1 cellular context compared by ENCODE assay signal in the genomic region with DNA sequence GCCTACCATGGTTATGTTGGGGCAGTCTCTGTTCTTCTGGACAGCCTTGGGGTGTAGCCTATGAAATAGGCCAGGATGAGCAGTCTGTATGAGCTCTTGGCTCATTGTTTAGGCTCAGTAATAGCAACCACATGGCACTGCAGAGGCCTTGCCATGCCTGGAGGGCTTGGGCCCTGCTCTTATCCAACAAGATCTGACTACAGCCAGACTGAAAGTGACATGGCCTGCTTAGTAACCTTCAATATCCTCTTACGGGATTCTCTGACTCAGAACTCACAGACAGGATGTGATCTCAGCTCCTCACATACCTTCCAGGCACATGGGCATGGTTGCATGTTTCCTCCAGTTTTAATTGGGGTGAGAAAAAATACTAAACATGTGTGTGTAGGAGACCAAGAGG.
TF ChIP-seq lines count a peak whose summit lies in the region.

No MANE protein-coding gene starts in this region.

TF ChIP-seq in SK-N-SH, 30 proteins besides CTCF, POLR2A, EP300 and RAD21 (continued from another document):
- TF ChIP-seq, protein P1, sequence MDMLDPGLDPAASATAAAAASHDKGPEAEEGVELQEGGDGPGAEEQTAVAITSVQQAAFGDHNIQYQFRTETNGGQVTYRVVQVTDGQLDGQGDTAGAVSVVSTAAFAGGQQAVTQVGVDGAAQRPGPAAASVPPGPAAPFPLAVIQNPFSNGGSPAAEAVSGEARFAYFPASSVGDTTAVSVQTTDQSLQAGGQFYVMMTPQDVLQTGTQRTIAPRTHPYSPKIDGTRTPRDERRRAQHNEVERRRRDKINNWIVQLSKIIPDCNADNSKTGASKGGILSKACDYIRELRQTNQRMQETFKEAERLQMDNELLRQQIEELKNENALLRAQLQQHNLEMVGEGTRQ (IDR thresholded peaks at IDR 0.05; ENCODE audit: borderline replicate concordance, low read depth, low read length) = no peak
- peak; percentile 64; the same call in 1 of the 2 replicates for TF ChIP-seq MEF2A (IDR thresholded peaks at IDR 0.05; ENCODE audit: borderline replicate concordance, low read depth)
- TF ChIP-seq FOXJ3 (CRISPR knock-in tag; IDR thresholded peaks at IDR 0.05) = peak; percentile 67; the same call in 1 of the 2 replicates
- TF ChIP-seq POLR2AphosphoS5 (IDR thresholded peaks at IDR 0.05; ENCODE audit: low read depth, low read length) = peak; percentile 95
- peak; percentile 98 for TF ChIP-seq JUND (IDR thresholded peaks at IDR 0.05)
- peak; percentile 95 for TF ChIP-seq FOXM1 (IDR thresholded peaks at IDR 0.05; ENCODE audit: low read depth)
- TF ChIP-seq SMC3 (IDR thresholded peaks at IDR 0.05; ENCODE audit: low read depth, low read length) = 0 out of 2 replicates have a peak, but pooled peaks have one; percentile 16
- TF ChIP-seq RXRA (IDR thresholded peaks at IDR 0.05; ENCODE audit: borderline replicate concordance, low read depth) = peak; percentile 92; the same call in 1 of the 2 replicates
- TF ChIP-seq, protein P2, sequence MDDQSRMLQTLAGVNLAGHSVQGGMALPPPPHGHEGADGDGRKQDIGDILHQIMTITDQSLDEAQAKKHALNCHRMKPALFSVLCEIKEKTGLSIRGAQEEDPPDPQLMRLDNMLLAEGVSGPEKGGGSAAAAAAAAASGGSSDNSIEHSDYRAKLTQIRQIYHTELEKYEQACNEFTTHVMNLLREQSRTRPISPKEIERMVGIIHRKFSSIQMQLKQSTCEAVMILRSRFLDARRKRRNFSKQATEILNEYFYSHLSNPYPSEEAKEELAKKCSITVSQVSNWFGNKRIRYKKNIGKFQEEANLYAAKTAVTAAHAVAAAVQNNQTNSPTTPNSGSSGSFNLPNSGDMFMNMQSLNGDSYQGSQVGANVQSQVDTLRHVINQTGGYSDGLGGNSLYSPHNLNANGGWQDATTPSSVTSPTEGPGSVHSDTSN (IDR thresholded peaks at IDR 0.05) = peak; percentile 98
- peak; percentile 76 for TF ChIP-seq GATA2 (CRISPR knock-in tag; IDR thresholded peaks at IDR 0.05)
- TF ChIP-seq, protein P3, sequence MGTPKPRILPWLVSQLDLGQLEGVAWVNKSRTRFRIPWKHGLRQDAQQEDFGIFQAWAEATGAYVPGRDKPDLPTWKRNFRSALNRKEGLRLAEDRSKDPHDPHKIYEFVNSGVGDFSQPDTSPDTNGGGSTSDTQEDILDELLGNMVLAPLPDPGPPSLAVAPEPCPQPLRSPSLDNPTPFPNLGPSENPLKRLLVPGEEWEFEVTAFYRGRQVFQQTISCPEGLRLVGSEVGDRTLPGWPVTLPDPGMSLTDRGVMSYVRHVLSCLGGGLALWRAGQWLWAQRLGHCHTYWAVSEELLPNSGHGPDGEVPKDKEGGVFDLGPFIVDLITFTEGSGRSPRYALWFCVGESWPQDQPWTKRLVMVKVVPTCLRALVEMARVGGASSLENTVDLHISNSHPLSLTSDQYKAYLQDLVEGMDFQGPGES (IDR thresholded peaks at IDR 0.05; ENCODE audit: low read depth, low read length) = no peak
- TF ChIP-seq, protein P4, sequence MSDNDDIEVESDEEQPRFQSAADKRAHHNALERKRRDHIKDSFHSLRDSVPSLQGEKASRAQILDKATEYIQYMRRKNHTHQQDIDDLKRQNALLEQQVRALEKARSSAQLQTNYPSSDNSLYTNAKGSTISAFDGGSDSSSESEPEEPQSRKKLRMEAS (IDR thresholded peaks at IDR 0.05; ENCODE audit: low read depth) = peak; percentile 98
- TF ChIP-seq RCOR1 (IDR thresholded peaks at IDR 0.05; ENCODE audit: low read length) = peak; percentile 73; the same call in 1 of the 2 replicates
- TF ChIP-seq GABPA (IDR thresholded peaks at IDR 0.05; ENCODE audit: low read depth) = peak; percentile 64
- no peak for TF ChIP-seq RFX5 (IDR thresholded peaks at IDR 0.05; ENCODE audit: low read length)
- peak; percentile 97 for TF ChIP-seq FOSL2 (IDR thresholded peaks at IDR 0.05; ENCODE audit: borderline replicate concordance, low read depth)
- TF ChIP-seq, protein P5, sequence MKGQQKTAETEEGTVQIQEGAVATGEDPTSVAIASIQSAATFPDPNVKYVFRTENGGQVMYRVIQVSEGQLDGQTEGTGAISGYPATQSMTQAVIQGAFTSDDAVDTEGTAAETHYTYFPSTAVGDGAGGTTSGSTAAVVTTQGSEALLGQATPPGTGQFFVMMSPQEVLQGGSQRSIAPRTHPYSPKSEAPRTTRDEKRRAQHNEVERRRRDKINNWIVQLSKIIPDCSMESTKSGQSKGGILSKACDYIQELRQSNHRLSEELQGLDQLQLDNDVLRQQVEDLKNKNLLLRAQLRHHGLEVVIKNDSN (IDR thresholded peaks at IDR 0.05; ENCODE audit: borderline replicate concordance, low read depth) = peak; percentile 53
- peak; percentile 100 for TF ChIP-seq TCF12 (IDR thresholded peaks at IDR 0.05)
